22 cellular contexts compared by ENCODE assay signal in the genomic region with DNA sequence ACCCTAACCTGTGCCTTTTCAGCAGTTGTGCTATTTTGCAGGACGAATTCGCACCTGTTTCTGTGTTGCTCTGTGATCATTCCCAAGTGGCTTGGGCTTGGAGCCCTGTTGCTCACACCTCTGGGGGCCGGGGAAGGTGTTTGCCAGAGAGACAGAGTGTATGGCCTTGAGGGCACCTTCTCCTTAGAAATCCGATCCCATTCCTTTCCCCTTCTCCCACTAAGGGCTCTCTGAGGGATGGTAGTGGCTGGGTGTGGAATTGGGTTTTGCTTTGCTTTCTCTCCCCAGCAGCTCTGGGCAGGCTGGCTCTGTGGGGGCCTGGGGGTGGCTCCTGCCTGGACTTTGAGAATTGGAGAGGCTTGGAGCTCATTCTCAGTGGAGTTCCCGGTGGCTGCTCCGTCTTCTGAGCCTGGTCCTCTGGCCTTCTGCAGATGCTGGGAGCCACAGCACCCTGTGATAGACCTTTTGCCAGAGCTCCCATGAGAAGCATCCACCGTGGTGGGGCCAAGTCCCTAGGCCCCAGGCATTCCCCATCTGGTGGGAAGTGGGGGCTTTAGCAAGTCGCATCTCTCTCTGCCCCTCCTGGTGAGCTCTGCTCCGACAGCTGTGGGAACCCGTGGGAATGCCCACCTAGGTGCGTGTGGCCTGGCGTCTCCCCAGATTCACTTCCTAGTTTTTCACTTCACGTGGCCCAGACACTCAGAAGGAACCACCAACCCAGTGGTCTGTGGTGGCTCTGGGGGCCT. TPM values are rescaled to one million over a fixed set of nuclear protein-coding genes. Genes with fewer than 3 reads are reported as not detected.
A peak's percentile ranks its signal among the peaks of the same experiment; 100 is the strongest.
DNase-seq lines count a peak whose midpoint lies in the region; ATAC-seq, FAIRE-seq and TF ChIP-seq lines count a peak whose summit lies in the region.
"Had no signal": no experiment of that assay in that cellular context is flagged by ENCODE, and none has a peak within 500 bp of the region (broad histone marks: within the 10 kb centered on the region; RNA-seq: fewer than 3 reads in every experiment).

No MANE protein-coding gene starts in this region.

- no peaks in the 10 kb centered on the region for H3K27me3 ChIP-seq in H7 (ENCODE audit: control insufficient read depth, insufficient read depth, low read length)
- H3K27me3 ChIP-seq in astrocyte (ENCODE audit: insufficient read depth, low read length): no peaks in the 10 kb centered on the region
- no peaks in the 10 kb centered on the region for H3K27me3 ChIP-seq in trophoblast cell (ENCODE audit: insufficient read depth, low read length)
- H3K27me3 ChIP-seq: foreskin keratinocyte, right lobe of liver, vagina had no signal

- no peaks in the 10 kb centered on the region for H4K20me1 ChIP-seq in astrocyte (ENCODE audit: insufficient read depth, low read length)

- no peaks in the 10 kb centered on the region for H3K27me3 Mint-ChIP-seq in astrocyte (ENCODE audit: low read depth, unreplicated experiment)
- H3K27me3 Mint-ChIP-seq: activated B cell treated with CpG ODN at 0.5 μM for 24 hours; activated CD8-positive, alpha-beta T cell treated with anti-CD3 and anti-CD28 coated beads for 36 hours; activated naive CD8-positive, alpha-beta T cell treated with anti-CD3 and anti-CD28 coated beads, Interleukin-2, amount 10 ng/mL, durations not matched to agents 7 days and 5 days; brain; dendritic cell treated with granulocyte-macrophage colony-stimulating factor and Interleukin-4, amounts not matched to agents 40 ng/mL and 50 ng/mL, for 4 days; stimulated activated naive CD8-positive, alpha-beta T cell treated with anti-CD3 and anti-CD28 coated beads, Interleukin-15, amount 100 ng/mL, for 72 hours had no signal

- no peak overlapping the region for H2BK12ac ChIP-seq in trophoblast cell (ENCODE audit: low read length)

- H3K4me3 ChIP-seq in H7 (ENCODE audit: insufficient read depth, low read depth, low read length) (no peak overlapping the region), astrocyte (ENCODE audit: insufficient read depth, low read depth, low read length) (no peak overlapping the region), trophoblast cell (ENCODE audit: low read depth, low read length) (no peak overlapping the region)
- H3K4me3 ChIP-seq: right lobe of liver, vagina had no signal

- H2BK120ac ChIP-seq in trophoblast cell (ENCODE audit: insufficient read depth, low read length, poor library complexity): no peak overlapping the region

- no peak overlapping the region for H3K14ac ChIP-seq in trophoblast cell (ENCODE audit: low read length)

- H3K9me3 ChIP-seq in astrocyte (ENCODE audit: insufficient read depth, low read depth, low read length) (no peaks in the 10 kb centered on the region), trophoblast cell (ENCODE audit: insufficient read depth, low read depth, low read length) (no peaks in the 10 kb centered on the region)
- H3K9me3 ChIP-seq: right lobe of liver, vagina had no signal

- no peak overlapping the region for H3K23ac ChIP-seq in trophoblast cell (ENCODE audit: low read length)

- DNase-seq in DMS79 (lab: John Stamatoyannopoulos, UW): peak; percentile 74
- DNase-seq in H7: peak; percentile 62
- no peak for DNase-seq in astrocyte (ENCODE audit: low read depth)
- DNase-seq in trophoblast cell: no peak
- DNase-seq: activated B cell treated with CpG ODN at 0.5 μM for 24 hours; activated CD8-positive, alpha-beta T cell treated with anti-CD3 and anti-CD28 coated beads for 36 hours; activated naive CD8-positive, alpha-beta T cell treated with anti-CD3 and anti-CD28 coated beads, Interleukin-2, amount 10 ng/mL, durations not matched to agents 7 days and 5 days; activated T-cell treated with anti-CD3 and anti-CD28 coated beads, Interleukin-2, amount 50 U/mL, for 72 hours; foreskin keratinocyte; NCI-H1436 treated with DMSO at 0.1 percent for 48 hours; NCI-H446 treated with DMSO at 0.1 percent for 48 hours; occipital lobe; SHP77 treated with DMSO at 0.1 percent for 48 hours; stimulated activated naive CD8-positive, alpha-beta T cell treated with anti-CD3 and anti-CD28 coated beads, Interleukin-15, amount 100 ng/mL, for 72 hours; T-helper 2 cell had no signal

- H3K27ac Mint-ChIP-seq in astrocyte (ENCODE audit: unreplicated experiment): peak overlapping the region; percentile 72
- H3K27ac Mint-ChIP-seq: activated B cell treated with CpG ODN at 0.5 μM for 24 hours; activated CD8-positive, alpha-beta T cell treated with anti-CD3 and anti-CD28 coated beads for 36 hours; activated naive CD8-positive, alpha-beta T cell treated with anti-CD3 and anti-CD28 coated beads, Interleukin-2, amount 10 ng/mL, durations not matched to agents 7 days and 5 days; activated T-cell treated with anti-CD3 and anti-CD28 coated beads, Interleukin-2, amount 50 U/mL, for 72 hours; brain; dendritic cell treated with granulocyte-macrophage colony-stimulating factor and Interleukin-4, amounts not matched to agents 40 ng/mL and 50 ng/mL, for 4 days; stimulated activated naive CD8-positive, alpha-beta T cell treated with anti-CD3 and anti-CD28 coated beads, Interleukin-15, amount 100 ng/mL, for 72 hours had no signal

- H4K8ac ChIP-seq in trophoblast cell (ENCODE audit: low read depth, low read length): no peak overlapping the region

- no CpG with 5 or more reads among the region's 13 CpGs for WGBS in trophoblast cell (ENCODE audit: extremely low coverage, insufficient coverage, insufficient read length)

- peaks cover 5% of the 10 kb centered on the region for H3K36me3 Mint-ChIP-seq in astrocyte (ENCODE audit: low read depth, unreplicated experiment)
- H3K36me3 Mint-ChIP-seq: activated naive CD8-positive, alpha-beta T cell treated with anti-CD3 and anti-CD28 coated beads, Interleukin-2, amount 10 ng/mL, durations not matched to agents 7 days and 5 days had no signal

- no peak overlapping the region for H3K4me3 Mint-ChIP-seq in astrocyte (ENCODE audit: unreplicated experiment)
- H3K4me3 Mint-ChIP-seq: activated B cell treated with CpG ODN at 0.5 μM for 24 hours; activated CD8-positive, alpha-beta T cell treated with anti-CD3 and anti-CD28 coated beads for 36 hours; activated naive CD8-positive, alpha-beta T cell treated with anti-CD3 and anti-CD28 coated beads, Interleukin-2, amount 10 ng/mL, durations not matched to agents 7 days and 5 days; activated T-cell treated with anti-CD3 and anti-CD28 coated beads, Interleukin-2, amount 50 U/mL, for 72 hours; brain; dendritic cell treated with granulocyte-macrophage colony-stimulating factor and Interleukin-4, amounts not matched to agents 40 ng/mL and 50 ng/mL, for 4 days; stimulated activated naive CD8-positive, alpha-beta T cell treated with anti-CD3 and anti-CD28 coated beads, Interleukin-15, amount 100 ng/mL, for 72 hours had no signal

- peaks cover 24% of the 10 kb centered on the region for H3K79me1 ChIP-seq in trophoblast cell (ENCODE audit: low read length)

- ATAC-seq in GM19463 (IDR thresholded peaks at IDR 0.05; ENCODE audit: unreplicated experiment): no peak
- ATAC-seq in HG03095 (IDR thresholded peaks at IDR 0.05; ENCODE audit: unreplicated experiment): no peak
- no peak for ATAC-seq in HG03139 (IDR thresholded peaks at IDR 0.05; ENCODE audit: unreplicated experiment)
- ATAC-seq: activated CD8-positive, alpha-beta T cell treated with anti-CD3 and anti-CD28 coated beads for 36 hours; activated T-cell treated with anti-CD3 and anti-CD28 coated beads, Interleukin-2, amount 50 U/mL, for 72 hours; foreskin keratinocyte; right lobe of liver had no signal

- no peak overlapping the region for H4K91ac ChIP-seq in trophoblast cell (ENCODE audit: low read depth, low read length)

- H3K4me1 Mint-ChIP-seq in astrocyte (ENCODE audit: low read depth, unreplicated experiment): peaks cover 37% of the 10 kb centered on the region

- FAIRE-seq in astrocyte (lab: Jason Lieb, UNC): no peak

- H2AFZ ChIP-seq in astrocyte (ENCODE audit: low read depth, low read length): no peak overlapping the region
- no peak overlapping the region for H2AFZ ChIP-seq in trophoblast cell (ENCODE audit: insufficient read depth, low read length, poor library complexity)

- peak overlapping the region; percentile 2 for H3K18ac ChIP-seq in trophoblast cell (ENCODE audit: low read length)

- no peaks in the 10 kb centered on the region for H3K36me3 ChIP-seq in H7 (replicated peaks; ENCODE audit: control insufficient read depth, insufficient read depth, low read length)
- H3K36me3 ChIP-seq in astrocyte (ENCODE audit: insufficient read depth, low read length): no peaks in the 10 kb centered on the region
- H3K36me3 ChIP-seq in trophoblast cell (ENCODE audit: control insufficient read depth in 1 of 2, insufficient read depth in 2 of 2, low read length in 2 of 2): peaks cover 0 to 2% of the 10 kb centered on the region in 2 experiments
- H3K36me3 ChIP-seq: right lobe of liver, vagina had no signal

- H3K4me2 ChIP-seq in astrocyte (ENCODE audit: low read length) (no peak overlapping the region), trophoblast cell (ENCODE audit: low read length) (no peak overlapping the region)

- no peak overlapping the region for H2AK5ac ChIP-seq in trophoblast cell (ENCODE audit: low read length)

- H3K9me3 Mint-ChIP-seq in astrocyte (ENCODE audit: unreplicated experiment): peaks cover 7% of the 10 kb centered on the region
- H3K9me3 Mint-ChIP-seq: activated CD8-positive, alpha-beta T cell treated with anti-CD3 and anti-CD28 coated beads for 36 hours; activated naive CD8-positive, alpha-beta T cell treated with anti-CD3 and anti-CD28 coated beads, Interleukin-2, amount 10 ng/mL, durations not matched to agents 7 days and 5 days; activated T-cell treated with anti-CD3 and anti-CD28 coated beads, Interleukin-2, amount 50 U/mL, for 72 hours; dendritic cell treated with granulocyte-macrophage colony-stimulating factor and Interleukin-4, amounts not matched to agents 40 ng/mL and 50 ng/mL, for 4 days; stimulated activated naive CD8-positive, alpha-beta T cell treated with anti-CD3 and anti-CD28 coated beads, Interleukin-15, amount 100 ng/mL, for 72 hours had no signal

- H3K4ac ChIP-seq in trophoblast cell (ENCODE audit: low read depth, low read length): peak overlapping the region; percentile 28

- H3K4me1 ChIP-seq in astrocyte (ENCODE audit: insufficient read depth, low read length) (peaks cover 16% of the 10 kb centered on the region), trophoblast cell (ENCODE audit: control insufficient read depth in 1 of 2, insufficient read depth in 2 of 2, low read length in 2 of 2) (peaks cover 27 to 43% of the 10 kb centered on the region in 2 experiments)

- H4K12ac ChIP-seq in trophoblast cell (ENCODE audit: low read depth, low read length): no peak overlapping the region

- H2BK5ac ChIP-seq in trophoblast cell (ENCODE audit: low read depth, low read length, poor library complexity): no peak overlapping the region

- H3K9ac ChIP-seq in astrocyte (ENCODE audit: low read length) (no peak overlapping the region), trophoblast cell (ENCODE audit: low read length) (no peak overlapping the region)

- TF ChIP-seq CTCF in astrocyte (IDR thresholded peaks at IDR 0.05; ENCODE audit: insufficient read depth, low read depth, low read length): no peak

- H3K79me2 ChIP-seq in astrocyte (ENCODE audit: insufficient read depth, low read length): no peaks in the 10 kb centered on the region
- peaks cover 25% of the 10 kb centered on the region for H3K79me2 ChIP-seq in trophoblast cell (ENCODE audit: control insufficient read depth, insufficient read depth, low read length, poor library complexity)

- H3K27ac ChIP-seq in astrocyte (ENCODE audit: low read depth, low read length): no peak overlapping the region
- no peak overlapping the region for H3K27ac ChIP-seq in trophoblast cell (ENCODE audit: low read depth, low read length)
- H3K27ac ChIP-seq: foreskin keratinocyte, right lobe of liver, vagina had no signal

RNA-seq across cellular contexts. Expression of a gene that starts 26.1 kb away (rescaled TPM):
- total RNA-seq in H7 (2014; rRNA removed; shearing (Covaris generic)): 9.9 and 14.7 TPM in 2 replicates
- 35.7 and 38.9 TPM in 2 replicates for total RNA-seq in astrocyte
- 28.9 and 29.2 TPM in 2 replicates for polyA plus RNA-seq in trophoblast cell (2013)

Comparison
In these comparisons a context has a peak if more than half of its experiments do, and no peak if none do; other contexts are left out.
1. DNase-seq: peak in DMS79 (single experiment) and H7 (single experiment); none in astrocyte (single experiment) and trophoblast cell (0 of 2).